1 cellular context compared by ENCODE assay signal in the genomic region with DNA sequence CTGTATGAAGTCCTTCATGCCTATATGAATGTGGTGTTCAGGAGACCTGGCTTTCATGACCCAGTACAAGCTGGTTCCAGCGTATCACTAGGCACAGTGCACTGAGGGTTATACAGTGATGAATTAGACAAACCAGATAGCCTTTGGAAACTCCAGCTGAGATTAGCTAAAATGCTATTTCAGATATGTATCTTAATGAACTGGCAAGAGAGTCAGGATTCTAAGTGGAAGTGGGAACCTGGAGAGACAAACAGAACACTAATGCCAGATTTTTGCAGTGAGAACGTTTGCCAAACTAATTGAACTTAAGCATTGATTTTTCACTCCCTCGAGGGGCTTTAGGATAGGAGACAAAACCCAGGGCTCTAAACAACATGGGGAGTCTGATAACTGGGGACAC.
TF ChIP-seq lines count a peak whose summit lies in the region.

No MANE protein-coding gene starts in this region.

TF ChIP-seq in WTC11, 78 proteins besides CTCF, POLR2A, EP300 and RAD21 (continued from another document):
- TF ChIP-seq, protein P1, sequence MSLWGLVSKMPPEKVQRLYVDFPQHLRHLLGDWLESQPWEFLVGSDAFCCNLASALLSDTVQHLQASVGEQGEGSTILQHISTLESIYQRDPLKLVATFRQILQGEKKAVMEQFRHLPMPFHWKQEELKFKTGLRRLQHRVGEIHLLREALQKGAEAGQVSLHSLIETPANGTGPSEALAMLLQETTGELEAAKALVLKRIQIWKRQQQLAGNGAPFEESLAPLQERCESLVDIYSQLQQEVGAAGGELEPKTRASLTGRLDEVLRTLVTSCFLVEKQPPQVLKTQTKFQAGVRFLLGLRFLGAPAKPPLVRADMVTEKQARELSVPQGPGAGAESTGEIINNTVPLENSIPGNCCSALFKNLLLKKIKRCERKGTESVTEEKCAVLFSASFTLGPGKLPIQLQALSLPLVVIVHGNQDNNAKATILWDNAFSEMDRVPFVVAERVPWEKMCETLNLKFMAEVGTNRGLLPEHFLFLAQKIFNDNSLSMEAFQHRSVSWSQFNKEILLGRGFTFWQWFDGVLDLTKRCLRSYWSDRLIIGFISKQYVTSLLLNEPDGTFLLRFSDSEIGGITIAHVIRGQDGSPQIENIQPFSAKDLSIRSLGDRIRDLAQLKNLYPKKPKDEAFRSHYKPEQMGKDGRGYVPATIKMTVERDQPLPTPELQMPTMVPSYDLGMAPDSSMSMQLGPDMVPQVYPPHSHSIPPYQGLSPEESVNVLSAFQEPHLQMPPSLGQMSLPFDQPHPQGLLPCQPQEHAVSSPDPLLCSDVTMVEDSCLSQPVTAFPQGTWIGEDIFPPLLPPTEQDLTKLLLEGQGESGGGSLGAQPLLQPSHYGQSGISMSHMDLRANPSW (CRISPR knock-in tag; conservative IDR thresholded peaks at IDR 0.05; ENCODE audit: low read depth): no peak
- no peak for TF ChIP-seq ZNF671 (CRISPR knock-in tag; IDR thresholded peaks at IDR 0.05)
- TF ChIP-seq, protein P2, sequence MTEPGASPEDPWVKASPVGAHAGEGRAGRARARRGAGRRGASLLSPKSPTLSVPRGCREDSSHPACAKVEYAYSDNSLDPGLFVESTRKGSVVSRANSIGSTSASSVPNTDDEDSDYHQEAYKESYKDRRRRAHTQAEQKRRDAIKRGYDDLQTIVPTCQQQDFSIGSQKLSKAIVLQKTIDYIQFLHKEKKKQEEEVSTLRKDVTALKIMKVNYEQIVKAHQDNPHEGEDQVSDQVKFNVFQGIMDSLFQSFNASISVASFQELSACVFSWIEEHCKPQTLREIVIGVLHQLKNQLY (CRISPR knock-in tag; IDR thresholded peaks at IDR 0.05): no peak
